Comparison of ENCODE assay signal across 35 cellular contexts in genomic region chr2:21346984-21347383, GRCh38.
"Had no signal": no experiment of that assay in that cellular context is flagged by ENCODE, and none has a peak within 500 bp of the region (broad histone marks: within the 10 kb centered on the region; RNA-seq: fewer than 3 reads in every experiment).

No MANE protein-coding gene starts in this region.

- H3K27me3 ChIP-seq: MG63 had no signal

- DNase-seq: Karpas-422, Kasumi-1, MG63, MM.1S, MV-4-11, NCI-H1048, NCI-H1092, NCI-H1092 treated with DMSO at 0.1 percent for 48 hours, NCI-H1105, NCI-H1105 treated with DMSO at 0.1 percent for 48 hours, NCI-H1417, NCI-H1417 treated with DMSO at 0.1 percent for 48 hours, NCI-H1436, NCI-H1436 treated with DMSO at 0.1 percent for 48 hours, NCI-H146, NCI-H1694, NCI-H1694 treated with DMSO at 0.1 percent for 48 hours, NCI-H187, NCI-H187 treated with DMSO at 0.1 percent for 48 hours, NCI-H1930, NCI-H2029, NCI-H2029 treated with DMSO at 0.1 percent for 48 hours, NCI-H2081, NCI-H2081 treated with DMSO at 0.1 percent for 48 hours, NCI-H2107, NCI-H2171, NCI-H2171 treated with DMSO at 0.1 percent for 48 hours, NCI-H2227 treated with DMSO at 0.1 percent for 48 hours, NCI-H226, NCI-H345, NCI-H446, NCI-H446 treated with DMSO at 0.1 percent for 48 hours, NCI-H510A, NCI-H510A treated with DMSO at 0.1 percent for 48 hours, NCI-H524 had no signal

- H3K4me3 ChIP-seq: MG63 had no signal

- H3K9me3 ChIP-seq: MG63 had no signal

- H3K36me3 ChIP-seq: MG63 had no signal
